Comparison of ENCODE assay signal across 10 cellular contexts in genomic region chr2:174835797-174836255, GRCh38.
DNase-seq lines count a peak whose midpoint lies in the region; ATAC-seq and TF ChIP-seq lines count a peak whose summit lies in the region.
"Had no signal": no experiment of that assay in that cellular context is flagged by ENCODE, and none has a peak within 500 bp of the region (broad histone marks: within the 10 kb centered on the region; RNA-seq: fewer than 3 reads in every experiment).

No MANE protein-coding gene starts in this region.

- no peaks in the 10 kb centered on the region for H3K27me3 Mint-ChIP-seq in activated CD4-positive, alpha-beta T cell treated with anti-CD3 and anti-CD28 coated beads, Interleukin-2, amount 10 ng/mL, durations not matched to agents 7 days and 5 days

- H3K36me3 ChIP-seq in ascending aorta, result no peaks in the 10 kb centered on the region

- H3K4me3 Mint-ChIP-seq in activated CD4-positive, alpha-beta T cell treated with anti-CD3 and anti-CD28 coated beads, Interleukin-2, amount 10 ng/mL, durations not matched to agents 7 days and 5 days, result no peak overlapping the region

- POLR2A ChIA-PET in activated CD4-positive, alpha-beta T cell treated with anti-CD3 and anti-CD28 coated beads, Interleukin-2, amount 10 ng/mL, durations not matched to agents 7 days and 5 days (lab: Charles Lee), result no interaction called here

- H3K27ac Mint-ChIP-seq in activated CD4-positive, alpha-beta T cell treated with anti-CD3 and anti-CD28 coated beads, Interleukin-2, amount 10 ng/mL, durations not matched to agents 7 days and 5 days, result no peak overlapping the region

- peaks cover 7% of the 10 kb centered on the region for H3K36me3 Mint-ChIP-seq in activated CD4-positive, alpha-beta T cell treated with anti-CD3 and anti-CD28 coated beads, Interleukin-2, amount 10 ng/mL, durations not matched to agents 7 days and 5 days (ENCODE audit: low read depth)
- H3K36me3 Mint-ChIP-seq: CD4-positive, CD25-positive, alpha-beta regulatory T cell had no signal

- intact Hi-C loops in ascending aorta (cut with DNase I), result no loop called here

- no peaks in the 10 kb centered on the region for H3K27me3 ChIP-seq in ascending aorta

- no peak for ATAC-seq in GM18861 (IDR thresholded peaks at IDR 0.05; ENCODE audit: unreplicated experiment)
- no peak for ATAC-seq in HG03135 (IDR thresholded peaks at IDR 0.05; ENCODE audit: unreplicated experiment)

- no peaks in the 10 kb centered on the region for H3K4me1 ChIP-seq in ascending aorta

- H3K4me1 Mint-ChIP-seq in activated CD4-positive, alpha-beta T cell treated with anti-CD3 and anti-CD28 coated beads, Interleukin-2, amount 10 ng/mL, durations not matched to agents 7 days and 5 days, result peaks cover 21% of the 10 kb centered on the region

- peaks cover 17% of the 10 kb centered on the region for H3K9me3 Mint-ChIP-seq in activated CD4-positive, alpha-beta T cell treated with anti-CD3 and anti-CD28 coated beads, Interleukin-2, amount 10 ng/mL, durations not matched to agents 7 days and 5 days

- peak; percentile 32 for DNase-seq in activated CD4-positive, alpha-beta T cell treated with anti-CD3 and anti-CD28 coated beads, Interleukin-2, amount 50 U/mL, for 24 hours (ENCODE audit: low read depth in 1 of 2, low spot score in 1 of 2)
- DNase-seq in activated CD4-positive, alpha-beta T cell treated with anti-CD3 and anti-CD28 coated beads, Interleukin-2, amount 10 ng/mL, durations not matched to agents 7 days and 5 days, result no peak
- peak; percentile 60 for DNase-seq in NCI-H82 (lab: John Stamatoyannopoulos, UW)
- DNase-seq in epithelial cell of proximal tubule (ENCODE audit: low read depth), result peak; percentile 58
- peak; percentile 16 for DNase-seq in stimulated activated CD8-positive, alpha-beta memory T cell treated with anti-CD3 and anti-CD28 coated beads, Interleukin-4, amount 100 ng/mL, for 24 hours (ENCODE audit: low read depth)
- no peak for DNase-seq in ascending aorta (ENCODE audit: low spot score in 2 of 2)
- DNase-seq: CD4-positive, CD25-positive, alpha-beta regulatory T cell; NCI-H1105 had no signal

- no peaks in the 10 kb centered on the region for H3K9me3 ChIP-seq in ascending aorta

- CTCF ChIA-PET in activated CD4-positive, alpha-beta T cell treated with anti-CD3 and anti-CD28 coated beads, Interleukin-2, amount 10 ng/mL, durations not matched to agents 7 days and 5 days (lab: Charles Lee), result no interaction called here

- TF ChIP-seq CTCF in epithelial cell of proximal tubule (conservative IDR thresholded peaks at IDR 0.05; ENCODE audit: low read depth, low read length) (no peak), ascending aorta (IDR thresholded peaks at IDR 0.05) (no peak)

- H3K4me3 ChIP-seq in epithelial cell of proximal tubule (ENCODE audit: low read depth, low read length) (no peak overlapping the region), ascending aorta (no peak overlapping the region)

- H3K27ac ChIP-seq in ascending aorta, result no peak overlapping the region

Comparison
In these comparisons a context has a peak if more than half of its experiments do, and no peak if none do; other contexts are left out.
1. DNase-seq: peak in activated CD4-positive, alpha-beta T cell treated with anti-CD3 and anti-CD28 coated beads, Interleukin-2, amount 50 U/mL, for 24 hours (2 of 2), NCI-H82 (single experiment), epithelial cell of proximal tubule (single experiment) and stimulated activated CD8-positive, alpha-beta memory T cell treated with anti-CD3 and anti-CD28 coated beads, Interleukin-4, amount 100 ng/mL, for 24 hours (single experiment); none in activated CD4-positive, alpha-beta T cell treated with anti-CD3 and anti-CD28 coated beads, Interleukin-2, amount 10 ng/mL, durations not matched to agents 7 days and 5 days (single experiment) and ascending aorta (0 of 2).